35 cellular contexts compared by ENCODE assay signal in genomic region chr11:92285776-92286175, GRCh38.
"Had no signal": no experiment of that assay in that cellular context is flagged by ENCODE, and none has a peak within 500 bp of the region (broad histone marks: within the 10 kb centered on the region; RNA-seq: fewer than 3 reads in every experiment).

No MANE protein-coding gene starts in this region.

- ATAC-seq: activated CD4-positive, alpha-beta T cell treated with anti-CD3 and anti-CD28 coated beads for 36 hours; activated CD8-positive, alpha-beta memory T cell treated with anti-CD3 and anti-CD28 coated beads, Interleukin-2, amount 10 ng/mL, durations not matched to agents 7 days and 5 days; activated CD8-positive, alpha-beta T cell treated with anti-CD3 and anti-CD28 coated beads, Interleukin-2, amount 10 ng/mL, durations not matched to agents 7 days and 5 days; activated naive CD8-positive, alpha-beta T cell treated with anti-CD3 and anti-CD28 coated beads, Interleukin-2, amount 50 U/mL, for 24 hours; body of pancreas; esophagus mucosa; T-helper 17 cell had no signal

- H3K4me1 Mint-ChIP-seq: activated CD4-positive, alpha-beta T cell treated with anti-CD3 and anti-CD28 coated beads for 36 hours; activated CD4-positive, alpha-beta T cell treated with anti-CD3 and anti-CD28 coated beads, Interleukin-2, amount 10 ng/mL, durations not matched to agents 24 days and 14 days; activated CD8-positive, alpha-beta memory T cell treated with anti-CD3 and anti-CD28 coated beads, Interleukin-2, amount 10 ng/mL, durations not matched to agents 7 days and 5 days; activated naive CD4-positive, alpha-beta T cell treated with anti-CD3 and anti-CD28 coated beads, Interleukin-2, amount 50 U/mL, for 24 hours; activated naive CD8-positive, alpha-beta T cell treated with anti-CD3 and anti-CD28 coated beads for 36 hours; activated naive CD8-positive, alpha-beta T cell treated with anti-CD3 and anti-CD28 coated beads, Interleukin-2, amount 50 U/mL, for 24 hours; T-helper 17 cell had no signal

- H3K27ac Mint-ChIP-seq: activated CD4-positive, alpha-beta memory T cell treated with anti-CD3 and anti-CD28 coated beads for 36 hours; activated CD4-positive, alpha-beta T cell treated with anti-CD3 and anti-CD28 coated beads for 36 hours; activated CD4-positive, alpha-beta T cell treated with anti-CD3 and anti-CD28 coated beads, Interleukin-2, amount 10 ng/mL, durations not matched to agents 24 days and 14 days; activated CD8-positive, alpha-beta memory T cell treated with anti-CD3 and anti-CD28 coated beads, Interleukin-2, amount 10 ng/mL, durations not matched to agents 7 days and 5 days; activated CD8-positive, alpha-beta T cell treated with anti-CD3 and anti-CD28 coated beads, Interleukin-2, amount 10 ng/mL, durations not matched to agents 7 days and 5 days; activated naive CD4-positive, alpha-beta T cell treated with anti-CD3 and anti-CD28 coated beads for 36 hours; activated naive CD4-positive, alpha-beta T cell treated with anti-CD3 and anti-CD28 coated beads, Interleukin-2, amount 50 U/mL, for 24 hours; activated naive CD8-positive, alpha-beta T cell treated with anti-CD3 and anti-CD28 coated beads for 36 hours; activated naive CD8-positive, alpha-beta T cell treated with anti-CD3 and anti-CD28 coated beads, Interleukin-2, amount 50 U/mL, for 24 hours; activated T-helper 1 cell treated with anti-CD3 and anti-CD28 coated beads, Interleukin-12 subunit alpha, Interleukin-12 subunit beta, Interleukin-2, Interleukin-4 antibody, amounts not matched to agents 30 ng/mL and 10 ng/mL and 1 ng/mL, durations not matched to agents 14 hours and 24 hours and 36 hours; activated T-helper 2 cell treated with anti-CD3 and anti-CD28 coated beads, Interferon-gamma antibody, Interleukin-2, Interleukin-4, amounts not matched to agents 10 μg/mL and 5 μg/mL and 100 μg/mL, durations not matched to agents 14 hours and 24 hours and 36 hours; dendritic cell treated with granulocyte-macrophage colony-stimulating factor and Interleukin-4, amounts not matched to agents 40 ng/mL and 50 ng/mL, for 4 days; endodermal cell; T-helper 17 cell; T-helper 2 cell treated with Interferon-gamma antibody and Interleukin-4, amounts not matched to agents 5 μg/mL and 100 μg/mL, for 36 hours had no signal

- H3K27me3 ChIP-seq: body of pancreas, colonic mucosa, dorsolateral prefrontal cortex had no signal

- H3K9me3 ChIP-seq: adrenal gland, body of pancreas, colonic mucosa had no signal

- FAIRE-seq: frontal cortex had no signal

- H3K4me3 Mint-ChIP-seq: activated CD4-positive, alpha-beta memory T cell treated with anti-CD3 and anti-CD28 coated beads for 36 hours; activated CD4-positive, alpha-beta T cell treated with anti-CD3 and anti-CD28 coated beads for 36 hours; activated CD4-positive, alpha-beta T cell treated with anti-CD3 and anti-CD28 coated beads, Interleukin-2, amount 10 ng/mL, durations not matched to agents 24 days and 14 days; activated CD8-positive, alpha-beta memory T cell treated with anti-CD3 and anti-CD28 coated beads, Interleukin-2, amount 10 ng/mL, durations not matched to agents 7 days and 5 days; activated CD8-positive, alpha-beta T cell treated with anti-CD3 and anti-CD28 coated beads, Interleukin-2, amount 10 ng/mL, durations not matched to agents 7 days and 5 days; activated naive CD4-positive, alpha-beta T cell treated with anti-CD3 and anti-CD28 coated beads for 36 hours; activated naive CD4-positive, alpha-beta T cell treated with anti-CD3 and anti-CD28 coated beads, Interleukin-2, amount 50 U/mL, for 24 hours; activated naive CD8-positive, alpha-beta T cell treated with anti-CD3 and anti-CD28 coated beads for 36 hours; activated naive CD8-positive, alpha-beta T cell treated with anti-CD3 and anti-CD28 coated beads, Interleukin-2, amount 50 U/mL, for 24 hours; activated T-helper 1 cell treated with anti-CD3 and anti-CD28 coated beads, Interleukin-12 subunit alpha, Interleukin-12 subunit beta, Interleukin-2, Interleukin-4 antibody, amounts not matched to agents 30 ng/mL and 10 ng/mL and 1 ng/mL, durations not matched to agents 14 hours and 24 hours and 36 hours; dendritic cell treated with granulocyte-macrophage colony-stimulating factor and Interleukin-4, amounts not matched to agents 40 ng/mL and 50 ng/mL, for 4 days; endodermal cell; T-helper 17 cell; T-helper 2 cell treated with Interferon-gamma antibody and Interleukin-4, amounts not matched to agents 5 μg/mL and 100 μg/mL, for 36 hours had no signal

- H3K4me3 ChIP-seq: adrenal gland, body of pancreas, colonic mucosa, dorsolateral prefrontal cortex had no signal

- H3K9me3 Mint-ChIP-seq: activated CD4-positive, alpha-beta memory T cell treated with anti-CD3 and anti-CD28 coated beads for 36 hours; activated CD4-positive, alpha-beta T cell treated with anti-CD3 and anti-CD28 coated beads, Interleukin-2, amount 10 ng/mL, durations not matched to agents 24 days and 14 days; activated naive CD4-positive, alpha-beta T cell treated with anti-CD3 and anti-CD28 coated beads for 36 hours; activated naive CD4-positive, alpha-beta T cell treated with anti-CD3 and anti-CD28 coated beads, Interleukin-2, amount 50 U/mL, for 24 hours; activated naive CD8-positive, alpha-beta T cell treated with anti-CD3 and anti-CD28 coated beads for 36 hours; activated naive CD8-positive, alpha-beta T cell treated with anti-CD3 and anti-CD28 coated beads, Interleukin-2, amount 50 U/mL, for 24 hours; activated T-helper 1 cell treated with anti-CD3 and anti-CD28 coated beads, Interleukin-12 subunit alpha, Interleukin-12 subunit beta, Interleukin-2, Interleukin-4 antibody, amounts not matched to agents 30 ng/mL and 10 ng/mL and 1 ng/mL, durations not matched to agents 14 hours and 24 hours and 36 hours; activated T-helper 2 cell treated with anti-CD3 and anti-CD28 coated beads, Interferon-gamma antibody, Interleukin-2, Interleukin-4, amounts not matched to agents 10 μg/mL and 5 μg/mL and 100 μg/mL, durations not matched to agents 14 hours and 24 hours and 36 hours; endodermal cell; T-helper 2 cell treated with Interferon-gamma antibody and Interleukin-4, amounts not matched to agents 5 μg/mL and 100 μg/mL, for 36 hours had no signal

- H3K27me3 Mint-ChIP-seq: activated CD4-positive, alpha-beta memory T cell treated with anti-CD3 and anti-CD28 coated beads for 36 hours; activated CD4-positive, alpha-beta T cell treated with anti-CD3 and anti-CD28 coated beads for 36 hours; activated CD4-positive, alpha-beta T cell treated with anti-CD3 and anti-CD28 coated beads, Interleukin-2, amount 10 ng/mL, durations not matched to agents 24 days and 14 days; activated CD8-positive, alpha-beta memory T cell treated with anti-CD3 and anti-CD28 coated beads, Interleukin-2, amount 10 ng/mL, durations not matched to agents 7 days and 5 days; activated naive CD4-positive, alpha-beta T cell treated with anti-CD3 and anti-CD28 coated beads, Interleukin-2, amount 50 U/mL, for 24 hours; activated naive CD8-positive, alpha-beta T cell treated with anti-CD3 and anti-CD28 coated beads for 36 hours; activated naive CD8-positive, alpha-beta T cell treated with anti-CD3 and anti-CD28 coated beads, Interleukin-2, amount 50 U/mL, for 24 hours; dendritic cell treated with granulocyte-macrophage colony-stimulating factor and Interleukin-4, amounts not matched to agents 40 ng/mL and 50 ng/mL, for 4 days; T-helper 17 cell had no signal

- H3K36me3 Mint-ChIP-seq: activated CD4-positive, alpha-beta memory T cell treated with anti-CD3 and anti-CD28 coated beads for 36 hours; activated CD8-positive, alpha-beta memory T cell treated with anti-CD3 and anti-CD28 coated beads, Interleukin-2, amount 10 ng/mL, durations not matched to agents 7 days and 5 days; activated naive CD4-positive, alpha-beta T cell treated with anti-CD3 and anti-CD28 coated beads, Interleukin-2, amount 50 U/mL, for 24 hours; activated naive CD8-positive, alpha-beta T cell treated with anti-CD3 and anti-CD28 coated beads for 36 hours had no signal

- H3K36me3 ChIP-seq: adrenal gland, colonic mucosa, WERI-Rb-1 had no signal

- DNase-seq: activated CD4-positive, alpha-beta memory T cell treated with anti-CD3 and anti-CD28 coated beads for 36 hours; activated CD4-positive, alpha-beta T cell treated with anti-CD3 and anti-CD28 coated beads for 36 hours; activated CD4-positive, alpha-beta T cell treated with anti-CD3 and anti-CD28 coated beads, Interleukin-2, amount 10 ng/mL, durations not matched to agents 24 days and 14 days; activated CD4-positive, CD25-positive, alpha-beta regulatory T cell; activated CD4-positive, CD25-positive, alpha-beta regulatory T cell treated with anti-CD3 and anti-CD28 coated beads, Interleukin-2, amount 50 U/mL, for 72 hours; activated CD8-positive, alpha-beta memory T cell treated with anti-CD3 and anti-CD28 coated beads, Interleukin-2, amount 10 ng/mL, durations not matched to agents 7 days and 5 days; activated CD8-positive, alpha-beta memory T cell treated with anti-CD3 and anti-CD28 coated beads, Interleukin-2, amount 50 U/mL, for 4 hours; activated CD8-positive, alpha-beta T cell treated with anti-CD3 and anti-CD28 coated beads, Interleukin-2, amount 10 ng/mL, durations not matched to agents 7 days and 5 days; activated effector memory CD4-positive, alpha-beta T cell treated with anti-CD3 and anti-CD28 coated beads, Interleukin-2, amount 50 U/mL, for 16 hours; activated naive CD4-positive, alpha-beta T cell treated with anti-CD3 and anti-CD28 coated beads for 36 hours; activated naive CD8-positive, alpha-beta T cell treated with anti-CD3 and anti-CD28 coated beads for 36 hours; activated naive CD8-positive, alpha-beta T cell treated with anti-CD3 and anti-CD28 coated beads, Interleukin-2, amount 50 U/mL, for 24 hours; activated T-cell treated with anti-CD3 and anti-CD28 coated beads, Interleukin-2, amount 50 U/mL, for 1 hour; activated T-cell treated with anti-CD3 and anti-CD28 coated beads, Interleukin-2, amount 50 U/mL, for 48 hours; adrenal gland; amygdala; aorta; body of pancreas; caudate nucleus; colonic mucosa; dorsolateral prefrontal cortex; effector memory CD4-positive, alpha-beta T cell; endodermal cell; foreskin fibroblast; head of caudate nucleus; T-helper 17 cell; T1000; WERI-Rb-1 had no signal

- H3K4me1 ChIP-seq: adrenal gland, body of pancreas, colonic mucosa had no signal

- H3K27ac ChIP-seq: adrenal gland, body of pancreas, colonic mucosa, dorsolateral prefrontal cortex, WERI-Rb-1 had no signal
